ENCODE assay signal across 24 cellular contexts in genomic region chr2:233116946-233117345, GRCh38. TPM values are rescaled to one million over a fixed set of nuclear protein-coding genes. Genes with fewer than 3 reads are reported as not detected.
DNase-seq lines count a peak whose midpoint lies in the region; ATAC-seq and TF ChIP-seq lines count a peak whose summit lies in the region.
"Had no signal": no experiment of that assay in that cellular context is flagged by ENCODE, and none has a peak within 500 bp of the region (broad histone marks: within the 10 kb centered on the region; RNA-seq: fewer than 3 reads in every experiment).

No MANE protein-coding gene starts in this region.

- intact Hi-C loops in activated CD4-positive, alpha-beta T cell treated with anti-CD3 and anti-CD28 coated beads, Interleukin-2, amount 10 ng/mL, durations not matched to agents 24 days and 14 days (cut with micrococcal nuclease): no loop called here
- intact Hi-C loops in activated CD4-positive, alpha-beta T cell treated with anti-CD3 and anti-CD28 coated beads for 36 hours (cut with DNase I, micrococcal nuclease): no loop called here
- intact Hi-C loops in CD14-positive monocyte (cut with micrococcal nuclease): no loop called here
- intact Hi-C loops in naive thymus-derived CD4-positive, alpha-beta T cell (cut with micrococcal nuclease): loop anchor here in 1 of 2 donors (5.0 kb wide), 1 partner anchor 35 kb away; no protein-coding TSS in a partner anchor
- intact Hi-C loops in sigmoid colon (cut with DNase I): no loop called here

- H3K4me1 ChIP-seq in naive thymus-derived CD4-positive, alpha-beta T cell (ENCODE audit: control insufficient read depth in 2 of 2, insufficient read depth in 2 of 2, low read length in 2 of 2): peaks cover 7 to 48% of the 10 kb centered on the region in 2 donors
- no peaks in the 10 kb centered on the region for H3K4me1 ChIP-seq in sigmoid colon
- H3K4me1 ChIP-seq: SJCRH30 had no signal

- TF ChIP-seq CTCF in CD14-positive monocyte (IDR thresholded peaks at IDR 0.05): no peak
- TF ChIP-seq CTCF in chondrocyte (IDR thresholded peaks at IDR 0.05): no peak
- no peak for TF ChIP-seq CTCF in WERI-Rb-1 (IDR thresholded peaks at IDR 0.05; ENCODE audit: low read depth, low read length)
- no peak for TF ChIP-seq CTCF in sigmoid colon (IDR thresholded peaks at IDR 0.05)

- no peak for TF ChIP-seq EP300 in sigmoid colon (IDR thresholded peaks at IDR 0.05)

- H3K36me3 ChIP-seq in naive thymus-derived CD4-positive, alpha-beta T cell (ENCODE audit: control insufficient read depth in 2 of 3, insufficient read depth in 3 of 3, low read length in 3 of 3): peaks cover under 1 to 26% (median 7%) of the 10 kb centered on the region in 3 experiments
- H3K36me3 ChIP-seq in WERI-Rb-1 (no peaks in the 10 kb centered on the region), sigmoid colon (no peaks in the 10 kb centered on the region)
- H3K36me3 ChIP-seq: SJCRH30 had no signal

- H3K36me3 Mint-ChIP-seq in activated CD4-positive, alpha-beta T cell treated with anti-CD3 and anti-CD28 coated beads, Interleukin-2, amount 10 ng/mL, durations not matched to agents 24 days and 14 days (ENCODE audit: low read depth): peaks cover 27% of the 10 kb centered on the region
- peaks cover 24% of the 10 kb centered on the region for H3K36me3 Mint-ChIP-seq in activated CD4-positive, alpha-beta T cell treated with anti-CD3 and anti-CD28 coated beads for 36 hours (ENCODE audit: low read depth)
- H3K36me3 Mint-ChIP-seq in CD14-positive monocyte (peaks cover 39 to 63% of the 10 kb centered on the region in 2 donors), chondrocyte (ENCODE audit: low read depth) (no peaks in the 10 kb centered on the region)
- peaks cover under 1 to 35% (median 16%) of the 10 kb centered on the region in 5 donors for H3K36me3 Mint-ChIP-seq in naive thymus-derived CD4-positive, alpha-beta T cell
- H3K36me3 Mint-ChIP-seq: type B pancreatic cell had no signal

- 84 to 87% methylated on average over 18 of the region's 18 CpGs for WGBS in sigmoid colon, 2 donors

- H3K9me3 ChIP-seq in naive thymus-derived CD4-positive, alpha-beta T cell (ENCODE audit: control insufficient read depth in 2 of 3, low read length in 3 of 3): no peaks in the 10 kb centered on the region
- H3K9me3 ChIP-seq in WERI-Rb-1 (ENCODE audit: severe bottlenecking): no peaks in the 10 kb centered on the region
- no peaks in the 10 kb centered on the region for H3K9me3 ChIP-seq in sigmoid colon
- H3K9me3 ChIP-seq: heart left ventricle, mucosa of descending colon, SJCRH30, stomach had no signal

- H3K4me3 ChIP-seq in naive thymus-derived CD4-positive, alpha-beta T cell (ENCODE audit: low read length): no peak overlapping the region
- H3K4me3 ChIP-seq in WERI-Rb-1 (ENCODE audit: low read depth, low read length) (no peak overlapping the region), sigmoid colon (no peak overlapping the region)
- H3K4me3 ChIP-seq: heart left ventricle, mucosa of descending colon, SJCRH30, stomach had no signal

- CTCF ChIA-PET in activated CD4-positive, alpha-beta T cell treated with anti-CD3 and anti-CD28 coated beads for 36 hours (lab: Charles Lee): interaction anchor here (0.6 kb wide), 1 partner anchor 151 kb away, joined by 3 read pairs; no protein-coding TSS in a partner anchor
- CTCF ChIA-PET in naive thymus-derived CD4-positive, alpha-beta T cell (lab: Charles Lee): no interaction called here

- H3K9me3 Mint-ChIP-seq in activated CD4-positive, alpha-beta T cell treated with anti-CD3 and anti-CD28 coated beads, Interleukin-2, amount 10 ng/mL, durations not matched to agents 24 days and 14 days: no peaks in the 10 kb centered on the region
- H3K9me3 Mint-ChIP-seq in activated CD4-positive, alpha-beta T cell treated with anti-CD3 and anti-CD28 coated beads for 36 hours (ENCODE audit: low read depth): no peaks in the 10 kb centered on the region
- peaks cover 0 to 2% (median 0%) of the 10 kb centered on the region in 7 donors for H3K9me3 Mint-ChIP-seq in CD14-positive monocyte
- no peaks in the 10 kb centered on the region for H3K9me3 Mint-ChIP-seq in chondrocyte (ENCODE audit: low read depth)
- H3K9me3 Mint-ChIP-seq in naive thymus-derived CD4-positive, alpha-beta T cell: no peaks in the 10 kb centered on the region

- POLR2A ChIA-PET in activated CD4-positive, alpha-beta T cell treated with anti-CD3 and anti-CD28 coated beads for 36 hours (lab: Charles Lee): no interaction called here
- POLR2A ChIA-PET in naive thymus-derived CD4-positive, alpha-beta T cell (lab: Charles Lee): no interaction called here

- TF ChIP-seq POLR2A in sigmoid colon (IDR thresholded peaks at IDR 0.05): no peak

- H3K4me1 Mint-ChIP-seq in activated CD4-positive, alpha-beta T cell treated with anti-CD3 and anti-CD28 coated beads, Interleukin-2, amount 10 ng/mL, durations not matched to agents 24 days and 14 days: peaks cover 38% of the 10 kb centered on the region
- H3K4me1 Mint-ChIP-seq in activated CD4-positive, alpha-beta T cell treated with anti-CD3 and anti-CD28 coated beads for 36 hours: peaks cover 54% of the 10 kb centered on the region
- H3K4me1 Mint-ChIP-seq in CD14-positive monocyte (peaks cover 35% of the 10 kb centered on the region), chondrocyte (ENCODE audit: low read depth) (no peaks in the 10 kb centered on the region)
- peaks cover 49 to 80% (median 72%) of the 10 kb centered on the region in 7 donors for H3K4me1 Mint-ChIP-seq in naive thymus-derived CD4-positive, alpha-beta T cell

- H3K27me3 ChIP-seq in naive thymus-derived CD4-positive, alpha-beta T cell (ENCODE audit: control insufficient read depth in 2 of 2, insufficient read depth in 2 of 2, low read length in 2 of 2): no peaks in the 10 kb centered on the region
- H3K27me3 ChIP-seq in WERI-Rb-1 (ENCODE audit: insufficient read depth, low read depth, severe bottlenecking) (no peaks in the 10 kb centered on the region), sigmoid colon (no peaks in the 10 kb centered on the region)
- H3K27me3 ChIP-seq: SJCRH30, stomach had no signal

- peak overlapping the region; percentile 25 for H3K27ac Mint-ChIP-seq in activated CD4-positive, alpha-beta T cell treated with anti-CD3 and anti-CD28 coated beads, Interleukin-2, amount 10 ng/mL, durations not matched to agents 24 days and 14 days
- no peak overlapping the region for H3K27ac Mint-ChIP-seq in activated CD4-positive, alpha-beta T cell treated with anti-CD3 and anti-CD28 coated beads for 36 hours
- H3K27ac Mint-ChIP-seq in CD14-positive monocyte (peak overlapping the region; percentile 81 to 96 (median 88)), chondrocyte (ENCODE audit: unreplicated experiment) (no peak overlapping the region)
- peak overlapping the region in 8 of 9 donors; percentile 32 to 89 (median 76) for H3K27ac Mint-ChIP-seq in naive thymus-derived CD4-positive, alpha-beta T cell
- H3K27ac Mint-ChIP-seq: type B pancreatic cell had no signal

- ATAC-seq in activated CD4-positive, alpha-beta T cell treated with anti-CD3 and anti-CD28 coated beads for 36 hours: no peak
- ATAC-seq in naive thymus-derived CD4-positive, alpha-beta T cell: peak; percentile 36
- no peak for ATAC-seq in GM18909 (IDR thresholded peaks at IDR 0.05; ENCODE audit: poor library complexity, unreplicated experiment)
- ATAC-seq: mucosa of descending colon had no signal

- DNase-seq in activated CD4-positive, alpha-beta T cell treated with anti-CD3 and anti-CD28 coated beads, Interleukin-2, amount 10 ng/mL, durations not matched to agents 24 days and 14 days: no peak
- DNase-seq in activated CD4-positive, alpha-beta T cell treated with anti-CD3 and anti-CD28 coated beads for 36 hours: no peak
- DNase-seq in CD14-positive monocyte (ENCODE audit: low spot score) (no peak), chondrocyte (ENCODE audit: low spot score) (peak; percentile 55), WERI-Rb-1 (no peak), sigmoid colon (no peak)
- DNase-seq in naive thymus-derived CD4-positive, alpha-beta T cell: no peak
- DNase-seq: 8988T; activated CD4-positive, alpha-beta T cell treated with anti-CD3 and anti-CD28 coated beads, Interleukin-2, amount 50 U/mL, for 1 hour; activated naive CD4-positive, alpha-beta T cell; AML-193; Calu3; GOT3; heart left ventricle; mucosa of descending colon; NCI-H1092; NCI-H1930; NCI-H446; SJCRH30; stimulated activated CD4-positive, alpha-beta T cell treated with anti-CD3 and anti-CD28 coated beads, Interleukin-4, amount 100 ng/mL, for 4 hours; stomach; T-helper 1 cell had no signal

- H3K4me3 Mint-ChIP-seq in activated CD4-positive, alpha-beta T cell treated with anti-CD3 and anti-CD28 coated beads, Interleukin-2, amount 10 ng/mL, durations not matched to agents 24 days and 14 days: no peak overlapping the region
- H3K4me3 Mint-ChIP-seq in activated CD4-positive, alpha-beta T cell treated with anti-CD3 and anti-CD28 coated beads for 36 hours: no peak overlapping the region
- H3K4me3 Mint-ChIP-seq in CD14-positive monocyte: peak overlapping the region in 1 of 2 donors; percentile 62
- H3K4me3 Mint-ChIP-seq in chondrocyte (ENCODE audit: unreplicated experiment): no peak overlapping the region
- peak overlapping the region in 6 of 10 donors; percentile 13 to 62 (median 56) for H3K4me3 Mint-ChIP-seq in naive thymus-derived CD4-positive, alpha-beta T cell
- H3K4me3 Mint-ChIP-seq: type B pancreatic cell had no signal

- H3K27ac ChIP-seq in naive thymus-derived CD4-positive, alpha-beta T cell (ENCODE audit: low read depth, low read length): peak overlapping the region; percentile 8
- H3K27ac ChIP-seq in WERI-Rb-1: no peak overlapping the region
- H3K27ac ChIP-seq in sigmoid colon: no peak overlapping the region
- H3K27ac ChIP-seq: heart left ventricle, SJCRH30, stomach had no signal

- H3K27me3 Mint-ChIP-seq in activated CD4-positive, alpha-beta T cell treated with anti-CD3 and anti-CD28 coated beads, Interleukin-2, amount 10 ng/mL, durations not matched to agents 24 days and 14 days: no peaks in the 10 kb centered on the region
- no peaks in the 10 kb centered on the region for H3K27me3 Mint-ChIP-seq in activated CD4-positive, alpha-beta T cell treated with anti-CD3 and anti-CD28 coated beads for 36 hours
- H3K27me3 Mint-ChIP-seq in CD14-positive monocyte (ENCODE audit: low read depth in 3 of 3) (peaks cover 0 to 1% (median 0%) of the 10 kb centered on the region in 3 donors), chondrocyte (ENCODE audit: low read depth) (peaks cover 27% of the 10 kb centered on the region)
- no peaks in the 10 kb centered on the region for H3K27me3 Mint-ChIP-seq in naive thymus-derived CD4-positive, alpha-beta T cell
- H3K27me3 Mint-ChIP-seq: type B pancreatic cell had no signal

RNA-seq across cellular contexts. Expression of gene INPP5D, which starts 56.8 kb away (rescaled TPM):
- 43.6 and 45.8 TPM in 2 replicates for total RNA-seq in activated CD4-positive, alpha-beta T cell treated with anti-CD3 and anti-CD28 coated beads, Interleukin-2, amount 10 ng/mL, durations not matched to agents 24 days and 14 days
- 10 to 100 TPM; 40.5 to 53.4 TPM for total RNA-seq in activated CD4-positive, alpha-beta T cell treated with anti-CD3 and anti-CD28 coated beads for 36 hours
- polyA plus RNA-seq in CD14-positive monocyte: 10 to 100 TPM; 30.6 to 54.8 TPM
- total RNA-seq in chondrocyte: 0.20 to 0.48 TPM (median 0.21 TPM) in 3 replicates
- total RNA-seq in naive thymus-derived CD4-positive, alpha-beta T cell: 100 to 1,000 TPM; 106 to 232 (median 126) TPM
- polyA plus RNA-seq in naive thymus-derived CD4-positive, alpha-beta T cell: 100 to 1,000 TPM in 1 of 2 donors, 10 to 100 TPM in 1; 41.0 to 122 TPM
- 10 to 100 TPM in 1 of 4 donors, 1 to 10 TPM in 3; 6.4 to 20.8 (median 9.4) TPM for total RNA-seq in sigmoid colon
- 10 to 100 TPM in 1 of 3 donors, 1 to 10 TPM in 2; 4.2 to 44.8 (median 4.4) TPM for polyA plus RNA-seq in sigmoid colon
- total RNA-seq: Calu3 had no signal

Comparison
In these comparisons a context has a peak if more than half of its experiments do, and no peak if none do; other contexts are left out.
1. H3K27ac Mint-ChIP-seq: peak in activated CD4-positive, alpha-beta T cell treated with anti-CD3 and anti-CD28 coated beads, Interleukin-2, amount 10 ng/mL, durations not matched to agents 24 days and 14 days (single experiment), CD14-positive monocyte (7 of 7) and naive thymus-derived CD4-positive, alpha-beta T cell (8 of 9); none in activated CD4-positive, alpha-beta T cell treated with anti-CD3 and anti-CD28 coated beads for 36 hours (single experiment) and chondrocyte (single experiment).
2. H3K4me3 Mint-ChIP-seq: peak in naive thymus-derived CD4-positive, alpha-beta T cell (6 of 10); none in activated CD4-positive, alpha-beta T cell treated with anti-CD3 and anti-CD28 coated beads, Interleukin-2, amount 10 ng/mL, durations not matched to agents 24 days and 14 days (single experiment), activated CD4-positive, alpha-beta T cell treated with anti-CD3 and anti-CD28 coated beads for 36 hours (single experiment) and chondrocyte (single experiment).